ENCODE assay signal across 8 cellular contexts in the genomic region with DNA sequence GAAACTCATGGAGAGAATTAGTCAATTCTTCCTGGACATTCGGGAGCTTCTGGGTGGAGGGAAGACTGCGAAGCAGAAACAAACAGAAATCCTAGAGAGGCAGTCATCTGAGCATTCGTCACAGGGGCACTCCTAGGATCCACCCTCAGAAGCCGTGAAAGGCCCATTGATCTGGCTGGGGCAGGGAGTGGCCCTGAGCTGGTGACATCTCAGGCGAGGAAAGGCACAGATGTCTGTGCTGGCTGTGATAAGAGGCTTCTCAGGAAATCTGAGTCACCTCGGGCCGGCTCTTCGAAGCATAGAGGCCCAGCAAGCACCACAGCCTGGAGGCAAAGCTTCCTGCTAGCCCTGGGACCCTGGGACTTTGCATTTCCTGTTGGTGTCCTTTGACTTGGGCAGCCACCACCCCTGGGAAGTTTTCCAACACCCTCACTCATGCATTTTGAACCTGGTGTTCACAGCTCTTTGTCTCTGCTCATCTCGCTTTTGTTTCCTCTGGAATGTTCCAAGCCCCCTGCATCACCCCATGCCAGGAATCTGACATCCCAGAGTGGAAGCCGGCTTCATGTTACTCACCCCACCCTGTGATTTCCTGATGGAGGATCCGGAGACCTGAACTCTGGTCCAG. TPM values are rescaled to one million over a fixed set of nuclear protein-coding genes. Genes with fewer than 3 reads are reported as not detected.
DNase-seq lines count a peak whose midpoint lies in the region; ATAC-seq and TF ChIP-seq lines count a peak whose summit lies in the region.

No MANE protein-coding gene starts in this region.

- TF ChIP-seq CTCF in WTC11 (IDR thresholded peaks at IDR 0.05) (no peak), cardiac muscle cell (IDR thresholded peaks at IDR 0.05; ENCODE audit: low read depth, low read length) (no peak)

- peaks cover 43% of the 10 kb centered on the region for H3K4me1 Mint-ChIP-seq in WTC11
- H3K4me1 Mint-ChIP-seq in CD4-positive, alpha-beta memory T cell, result no peaks in the 10 kb centered on the region

- no peaks in the 10 kb centered on the region for H3K27me3 ChIP-seq in cardiac muscle cell
- no peaks in the 10 kb centered on the region for H3K27me3 ChIP-seq in CD4-positive, alpha-beta memory T cell (ENCODE audit: insufficient read depth, low read length)

- H3K4me1 ChIP-seq in cardiac muscle cell (ENCODE audit: low read depth), result peaks cover 15% of the 10 kb centered on the region
- H3K4me1 ChIP-seq in CD4-positive, alpha-beta memory T cell (ENCODE audit: insufficient read depth, low read length), result no peaks in the 10 kb centered on the region

- peaks cover 6% of the 10 kb centered on the region; the same call in 1 of the 2 replicates for H3K9me3 Mint-ChIP-seq in WTC11
- no peaks in the 10 kb centered on the region for H3K9me3 Mint-ChIP-seq in CD4-positive, alpha-beta memory T cell

- H3K27ac Mint-ChIP-seq in WTC11, result peak overlapping the region; percentile 96
- H3K27ac Mint-ChIP-seq in CD4-positive, alpha-beta memory T cell, result peak overlapping the region in 1 of 7 donors; percentile 41

- no peaks in the 10 kb centered on the region for H3K9me3 ChIP-seq in cardiac muscle cell (ENCODE audit: low read depth)
- no peaks in the 10 kb centered on the region for H3K9me3 ChIP-seq in CD4-positive, alpha-beta memory T cell (ENCODE audit: control insufficient read depth in 1 of 2, low read length in 2 of 2)

- H3K27me3 Mint-ChIP-seq in WTC11 (ENCODE audit: low read depth), result no peaks in the 10 kb centered on the region
- no peaks in the 10 kb centered on the region for H3K27me3 Mint-ChIP-seq in CD4-positive, alpha-beta memory T cell

- DNase-seq in HK-2 (ENCODE audit: unreplicated experiment) (peak; percentile 22), WTC11 (ENCODE audit: low spot score) (peak; percentile 56), cardiac muscle cell (ENCODE audit: low read depth in 1 of 2, low spot score in 1 of 2) (peak; percentile 42 to 65), putamen (ENCODE audit: low spot score) (peak; percentile 88), NOMO-1 (lab: John Stamatoyannopoulos, UW; ENCODE audit: unreplicated experiment in 2 of 2) (no peak)
- DNase-seq in CD4-positive, alpha-beta memory T cell, result no peak

- intact Hi-C loops in CD4-positive, alpha-beta memory T cell (cut with micrococcal nuclease), result no loop called here

- H3K4me3 Mint-ChIP-seq in WTC11, result no peak overlapping the region; the same call in 1 of the 2 replicates
- H3K4me3 Mint-ChIP-seq in CD4-positive, alpha-beta memory T cell, result no peak overlapping the region

- no peaks in the 10 kb centered on the region for H3K36me3 ChIP-seq in cardiac muscle cell
- H3K36me3 ChIP-seq in CD4-positive, alpha-beta memory T cell (ENCODE audit: insufficient read depth, low read length), result no peaks in the 10 kb centered on the region

- peaks cover 33% of the 10 kb centered on the region for H3K36me3 Mint-ChIP-seq in WTC11
- peaks cover 12 to 28% of the 10 kb centered on the region in 2 donors for H3K36me3 Mint-ChIP-seq in CD4-positive, alpha-beta memory T cell

- H3K27ac ChIP-seq in cardiac muscle cell, result peak overlapping the region; percentile 6
- no peak overlapping the region for H3K27ac ChIP-seq in CD4-positive, alpha-beta memory T cell (ENCODE audit: low read depth, low read length)

- CTCF ChIA-PET in WTC11 (lab: Charles Lee), result interaction anchor here (0.6 to 4.8 kb wide), 4 partner anchors 13 to 243 kb away, joined by 3 to 61 read pairs (median 3); no protein-coding TSS in a partner anchor
- CTCF ChIA-PET in CD4-positive, alpha-beta memory T cell (lab: Charles Lee; ENCODE audit: partially characterized antibody), result interaction anchor here (1.2 kb wide), 1 partner anchor 18 kb away, joined by 3 read pairs; no protein-coding TSS in a partner anchor

- POLR2A ChIA-PET in WTC11 (lab: Charles Lee), result no interaction called here
- POLR2A ChIA-PET in CD4-positive, alpha-beta memory T cell (lab: Charles Lee; ENCODE audit: partially characterized antibody), result no interaction called here

- ATAC-seq in WTC11 (peak; percentile 90), GM18870 (IDR thresholded peaks at IDR 0.05; ENCODE audit: unreplicated experiment) (no peak), HG02884 (IDR thresholded peaks at IDR 0.05; ENCODE audit: unreplicated experiment) (no peak)

- no peak overlapping the region for H3K4me3 ChIP-seq in cardiac muscle cell
- no peak overlapping the region for H3K4me3 ChIP-seq in CD4-positive, alpha-beta memory T cell (ENCODE audit: low read length in 2 of 2)

TF ChIP-seq in WTC11, 78 proteins besides CTCF, POLR2A, EP300 and RAD21 (continues in another document):
- TF ChIP-seq ETV6 (CRISPR knock-in tag; IDR thresholded peaks at IDR 0.05) (peak; percentile 30; the same call in 1 of the 2 replicates), ZNF232 (CRISPR knock-in tag; IDR thresholded peaks at IDR 0.05) (peak; percentile 49; the same call in 1 of the 2 replicates), ZBTB21 (CRISPR knock-in tag; IDR thresholded peaks at IDR 0.05; ENCODE audit: borderline replicate concordance) (0 out of 2 replicates have a peak, but pooled peaks have one; percentile 57), AR (CRISPR knock-in tag; IDR thresholded peaks at IDR 0.05) (no peak), ZNF423 (CRISPR knock-in tag; IDR thresholded peaks at IDR 0.05) (peak; percentile 46; the same call in 1 of the 2 replicates), NFE2L1 (CRISPR knock-in tag; IDR thresholded peaks at IDR 0.05) (0 out of 2 replicates have a peak, but pooled peaks have one; percentile 55), USF1 (CRISPR knock-in tag; IDR thresholded peaks at IDR 0.05) (no peak), MAX (CRISPR knock-in tag; IDR thresholded peaks at IDR 0.05) (0 out of 2 replicates have a peak, but pooled peaks have one; percentile 37)
- TF ChIP-seq, protein P1, sequence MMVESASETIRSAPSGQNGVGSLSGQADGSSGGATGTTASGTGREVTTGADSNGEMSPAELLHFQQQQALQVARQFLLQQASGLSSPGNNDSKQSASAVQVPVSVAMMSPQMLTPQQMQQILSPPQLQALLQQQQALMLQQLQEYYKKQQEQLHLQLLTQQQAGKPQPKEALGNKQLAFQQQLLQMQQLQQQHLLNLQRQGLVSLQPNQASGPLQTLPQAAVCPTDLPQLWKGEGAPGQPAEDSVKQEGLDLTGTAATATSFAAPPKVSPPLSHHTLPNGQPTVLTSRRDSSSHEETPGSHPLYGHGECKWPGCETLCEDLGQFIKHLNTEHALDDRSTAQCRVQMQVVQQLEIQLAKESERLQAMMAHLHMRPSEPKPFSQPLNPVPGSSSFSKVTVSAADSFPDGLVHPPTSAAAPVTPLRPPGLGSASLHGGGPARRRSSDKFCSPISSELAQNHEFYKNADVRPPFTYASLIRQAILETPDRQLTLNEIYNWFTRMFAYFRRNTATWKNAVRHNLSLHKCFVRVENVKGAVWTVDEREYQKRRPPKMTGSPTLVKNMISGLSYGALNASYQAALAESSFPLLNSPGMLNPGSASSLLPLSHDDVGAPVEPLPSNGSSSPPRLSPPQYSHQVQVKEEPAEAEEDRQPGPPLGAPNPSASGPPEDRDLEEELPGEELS (CRISPR knock-in tag; IDR thresholded peaks at IDR 0.05), result 0 out of 2 replicates have a peak, but pooled peaks have one; percentile 60

RNA-seq across cellular contexts. Expression of gene CDRT4, which starts 23.3 kb away (rescaled TPM):
- total RNA-seq in WTC11 (2021) (4.9 to 8.3 TPM (median 6.5 TPM) in 3 replicates), cardiac muscle cell (4.8 and 14.4 TPM in 2 replicates)
- polyA plus RNA-seq in cardiac muscle cell, result 5.6 and 6.0 TPM in 2 replicates
- 10 to 100 TPM in 1 of 2 experiments, 1 to 10 TPM in 1; 9.6 to 17.3 TPM for total RNA-seq in CD4-positive, alpha-beta memory T cell
- 1 to 10 TPM; 1.9 to 2.0 TPM for polyA plus RNA-seq in CD4-positive, alpha-beta memory T cell

Comparison
In these comparisons a context has a peak if more than half of its experiments do, and no peak if none do; other contexts are left out.
1. DNase-seq: peak in HK-2 (single experiment), WTC11 (single experiment), cardiac muscle cell (2 of 2) and putamen (single experiment); none in CD4-positive, alpha-beta memory T cell (0 of 5) and NOMO-1 (0 of 2).